ENCODE assay signal across 26 cellular contexts in the genomic region with DNA sequence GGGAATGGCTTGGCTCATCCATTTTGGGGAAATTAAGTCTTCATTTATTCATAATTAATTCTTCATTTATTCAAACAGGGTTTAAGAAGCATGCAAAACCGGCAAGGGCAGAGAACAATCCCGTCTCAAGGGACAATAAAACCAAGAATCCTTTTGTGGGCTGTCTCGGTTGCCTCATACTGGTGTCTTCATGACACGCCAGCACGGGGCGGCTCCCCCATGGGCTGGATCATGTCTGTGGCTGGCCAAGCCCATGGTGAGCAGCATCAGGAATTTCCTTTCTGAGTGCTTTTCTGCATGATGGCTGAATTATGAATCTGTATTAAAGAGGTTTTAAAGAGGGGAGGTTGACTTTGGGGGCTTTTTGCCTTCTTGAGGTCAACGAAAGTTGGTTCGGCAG. TPM values are rescaled to one million over a fixed set of nuclear protein-coding genes. Genes with fewer than 3 reads are reported as not detected.
DNase-seq lines count a peak whose midpoint lies in the region; ATAC-seq and TF ChIP-seq lines count a peak whose summit lies in the region.
"Had no signal": no experiment of that assay in that cellular context is flagged by ENCODE, and none has a peak within 500 bp of the region (broad histone marks: within the 10 kb centered on the region; RNA-seq: fewer than 3 reads in every experiment).

No MANE protein-coding gene starts in this region.

- peak overlapping the region; percentile 56 for H3K27ac Mint-ChIP-seq in activated CD8-positive, alpha-beta T cell treated with anti-CD3 and anti-CD28 coated beads, Interleukin-2, amount 10 ng/mL, durations not matched to agents 7 days and 5 days
- H3K27ac Mint-ChIP-seq in activated CD8-positive, alpha-beta T cell treated with anti-CD3 and anti-CD28 coated beads for 36 hours = no peak overlapping the region
- H3K27ac Mint-ChIP-seq in T-helper 17 cell = peak overlapping the region; percentile 69
- H3K27ac Mint-ChIP-seq: B cell, memory B cell had no signal

- no peak for TF ChIP-seq CTCF in activated CD8-positive, alpha-beta T cell treated with anti-CD3 and anti-CD28 coated beads for 36 hours (IDR thresholded peaks at IDR 0.05)

- H3K4me3 Mint-ChIP-seq in activated CD8-positive, alpha-beta T cell treated with anti-CD3 and anti-CD28 coated beads, Interleukin-2, amount 10 ng/mL, durations not matched to agents 7 days and 5 days = no peak overlapping the region
- no peak overlapping the region for H3K4me3 Mint-ChIP-seq in activated CD8-positive, alpha-beta T cell treated with anti-CD3 and anti-CD28 coated beads for 36 hours
- no peak overlapping the region for H3K4me3 Mint-ChIP-seq in T-helper 17 cell
- H3K4me3 Mint-ChIP-seq: B cell, memory B cell had no signal

- peaks cover 74% of the 10 kb centered on the region for H3K4me1 Mint-ChIP-seq in activated CD8-positive, alpha-beta T cell treated with anti-CD3 and anti-CD28 coated beads, Interleukin-2, amount 10 ng/mL, durations not matched to agents 7 days and 5 days (ENCODE audit: low read depth)
- H3K4me1 Mint-ChIP-seq in activated CD8-positive, alpha-beta T cell treated with anti-CD3 and anti-CD28 coated beads for 36 hours (ENCODE audit: low read depth) = peaks cover 55% of the 10 kb centered on the region
- H3K4me1 Mint-ChIP-seq in T-helper 17 cell = peaks cover 20% of the 10 kb centered on the region

- CTCF ChIA-PET in activated CD8-positive, alpha-beta T cell treated with anti-CD3 and anti-CD28 coated beads, Interleukin-2, amount 10 ng/mL, durations not matched to agents 7 days and 5 days (lab: Charles Lee) = no interaction called here
- CTCF ChIA-PET in activated CD8-positive, alpha-beta T cell treated with anti-CD3 and anti-CD28 coated beads for 36 hours (lab: Charles Lee) = interaction anchor here (1.3 kb wide), 1 partner anchor 64 kb away, joined by 3 read pairs; no protein-coding TSS in a partner anchor

- POLR2A ChIA-PET in activated CD8-positive, alpha-beta T cell treated with anti-CD3 and anti-CD28 coated beads, Interleukin-2, amount 10 ng/mL, durations not matched to agents 7 days and 5 days (lab: Charles Lee) = no interaction called here
- POLR2A ChIA-PET in activated CD8-positive, alpha-beta T cell treated with anti-CD3 and anti-CD28 coated beads for 36 hours (lab: Charles Lee) = no interaction called here

- DNase-seq in activated CD8-positive, alpha-beta T cell treated with anti-CD3 and anti-CD28 coated beads, Interleukin-2, amount 10 ng/mL, durations not matched to agents 7 days and 5 days = no peak
- no peak for DNase-seq in activated CD8-positive, alpha-beta T cell treated with anti-CD3 and anti-CD28 coated beads for 36 hours
- DNase-seq in GOT3 (lab: John Stamatoyannopoulos, UW) = peak; percentile 14
- no peak for DNase-seq in T-helper 17 cell
- peak; percentile 62 for DNase-seq in myocyte (ENCODE audit: low read depth)
- no peak for DNase-seq in stimulated activated CD4-positive, alpha-beta T cell treated with anti-CD3 and anti-CD28 coated beads, Interleukin-4, amount 100 ng/mL, for 4 hours
- no peak for DNase-seq in COR-L47 (lab: John Stamatoyannopoulos, UW)
- DNase-seq: activated CD4-positive, alpha-beta T cell treated with anti-CD3 and anti-CD28 coated beads for 1 hour; Caco-2; cerebellar nuclear complex; DMS79; foreskin fibroblast; left cardiac atrium; NCI-H1436; NCI-H2107; NCI-H446; PC-9; SHP77; sigmoid colon; stimulated activated CD4-positive, alpha-beta T cell treated with anti-CD3 and anti-CD28 coated beads, Interleukin-15, amount 100 ng/mL, for 24 hours had no signal

- peaks cover 3% of the 10 kb centered on the region for H3K9me3 Mint-ChIP-seq in activated CD8-positive, alpha-beta T cell treated with anti-CD3 and anti-CD28 coated beads, Interleukin-2, amount 10 ng/mL, durations not matched to agents 7 days and 5 days (ENCODE audit: insufficient read depth)
- H3K9me3 Mint-ChIP-seq in activated CD8-positive, alpha-beta T cell treated with anti-CD3 and anti-CD28 coated beads for 36 hours = peaks cover 8% of the 10 kb centered on the region
- H3K9me3 Mint-ChIP-seq: memory B cell had no signal

- no peak for ATAC-seq in activated CD8-positive, alpha-beta T cell treated with anti-CD3 and anti-CD28 coated beads, Interleukin-2, amount 10 ng/mL, durations not matched to agents 7 days and 5 days
- ATAC-seq in activated CD8-positive, alpha-beta T cell treated with anti-CD3 and anti-CD28 coated beads for 36 hours = no peak
- no peak for ATAC-seq in T-helper 17 cell
- ATAC-seq in GM19023 (IDR thresholded peaks at IDR 0.05; ENCODE audit: unreplicated experiment) = no peak
- ATAC-seq: left cardiac atrium had no signal

- peaks cover 2% of the 10 kb centered on the region for H3K36me3 Mint-ChIP-seq in activated CD8-positive, alpha-beta T cell treated with anti-CD3 and anti-CD28 coated beads, Interleukin-2, amount 10 ng/mL, durations not matched to agents 7 days and 5 days (ENCODE audit: low read depth)
- no peaks in the 10 kb centered on the region for H3K36me3 Mint-ChIP-seq in activated CD8-positive, alpha-beta T cell treated with anti-CD3 and anti-CD28 coated beads for 36 hours (ENCODE audit: low read depth)
- no peaks in the 10 kb centered on the region for H3K36me3 Mint-ChIP-seq in T-helper 17 cell (ENCODE audit: low read depth)
- H3K36me3 Mint-ChIP-seq: memory B cell had no signal

- H3K9me3 ChIP-seq in T-helper 17 cell (ENCODE audit: control insufficient read depth, low read length, poor library complexity, severe bottlenecking) = no peaks in the 10 kb centered on the region
- H3K9me3 ChIP-seq: Caco-2, neutrophil, prostate gland, sigmoid colon, upper lobe of left lung had no signal

- H3K27me3 Mint-ChIP-seq in activated CD8-positive, alpha-beta T cell treated with anti-CD3 and anti-CD28 coated beads, Interleukin-2, amount 10 ng/mL, durations not matched to agents 7 days and 5 days (ENCODE audit: low read depth) = no peaks in the 10 kb centered on the region
- no peaks in the 10 kb centered on the region for H3K27me3 Mint-ChIP-seq in activated CD8-positive, alpha-beta T cell treated with anti-CD3 and anti-CD28 coated beads for 36 hours
- no peaks in the 10 kb centered on the region for H3K27me3 Mint-ChIP-seq in T-helper 17 cell
- H3K27me3 Mint-ChIP-seq: B cell, memory B cell had no signal

- intact Hi-C loops in activated CD8-positive, alpha-beta T cell treated with anti-CD3 and anti-CD28 coated beads for 36 hours (cut with micrococcal nuclease) = no loop called here

RNA-seq across cellular contexts. Expression of a gene that starts 38.3 kb away (rescaled TPM):
- 10 to 100 TPM; 32.6 to 33.2 TPM for total RNA-seq in activated CD8-positive, alpha-beta T cell treated with anti-CD3 and anti-CD28 coated beads, Interleukin-2, amount 10 ng/mL, durations not matched to agents 7 days and 5 days
- 10 to 100 TPM; 32.5 to 34.2 TPM for total RNA-seq in activated CD8-positive, alpha-beta T cell treated with anti-CD3 and anti-CD28 coated beads for 36 hours
- total RNA-seq in T-helper 17 cell = 10 to 100 TPM; 26.9 to 38.1 TPM
- 29.0 and 46.4 TPM in 2 replicates for total RNA-seq in myocyte
- 32.6 TPM for polyA plus RNA-seq in myocyte (2012)

Comparison
In these comparisons a context has a peak if more than half of its experiments do, and no peak if none do; other contexts are left out.
1. DNase-seq: peak in GOT3 (single experiment) and myocyte (single experiment); none in activated CD8-positive, alpha-beta T cell treated with anti-CD3 and anti-CD28 coated beads, Interleukin-2, amount 10 ng/mL, durations not matched to agents 7 days and 5 days (single experiment), activated CD8-positive, alpha-beta T cell treated with anti-CD3 and anti-CD28 coated beads for 36 hours (single experiment), T-helper 17 cell (0 of 3), stimulated activated CD4-positive, alpha-beta T cell treated with anti-CD3 and anti-CD28 coated beads, Interleukin-4, amount 100 ng/mL, for 4 hours (0 of 2) and COR-L47 (single experiment).